In the genomic region with DNA sequence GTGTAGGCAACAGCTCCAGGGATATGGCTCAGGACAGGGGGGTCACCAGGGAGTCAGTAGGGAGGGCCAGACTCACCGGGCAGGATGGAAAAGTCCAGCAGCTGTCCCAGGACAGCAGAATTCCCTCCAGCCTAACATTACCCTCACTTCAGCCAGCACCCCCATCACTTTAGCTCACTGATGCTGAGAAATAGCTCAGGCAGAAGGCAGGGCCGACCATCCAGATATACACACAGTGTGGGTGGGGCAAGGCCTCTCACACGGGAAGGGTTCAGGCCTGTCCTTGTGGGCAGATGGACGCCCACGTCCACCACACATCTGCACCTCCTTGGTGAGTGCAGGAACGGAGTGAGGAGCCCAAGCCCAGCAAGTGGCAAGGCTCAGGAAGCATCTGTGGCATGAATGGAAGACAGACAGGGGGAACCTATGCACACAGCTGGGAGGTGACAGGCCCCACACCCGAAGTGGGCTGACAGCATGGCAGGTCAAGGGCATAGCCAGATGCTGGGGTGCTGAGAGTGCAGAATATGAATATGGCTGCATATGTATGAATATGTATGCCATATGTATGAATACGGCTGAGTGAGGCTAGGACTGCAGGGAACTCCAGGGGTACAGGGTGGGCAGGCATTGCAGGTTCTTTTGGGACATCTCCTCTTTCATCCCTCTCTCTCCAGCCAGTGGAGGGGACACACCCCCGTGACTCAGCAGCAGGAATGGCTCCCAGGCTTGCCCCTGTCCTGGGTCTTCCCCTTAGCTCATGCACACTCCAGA, we compare ENCODE assay signal across 15 cellular contexts. TPM values are rescaled to one million over a fixed set of nuclear protein-coding genes. Genes with fewer than 3 reads are reported as not detected.
DNase-seq lines count a peak whose midpoint lies in the region; ATAC-seq, FAIRE-seq and TF ChIP-seq lines count a peak whose summit lies in the region.
"Had no signal": no experiment of that assay in that cellular context is flagged by ENCODE, and none has a peak within 500 bp of the region (broad histone marks: within the 10 kb centered on the region; RNA-seq: fewer than 3 reads in every experiment).

No MANE protein-coding gene starts in this region.

- no peak overlapping the region for H3K27ac ChIP-seq in H1 (ENCODE audit: low read depth, low read length)
- H3K27ac ChIP-seq: epithelial cell of prostate, KMS-11 had no signal

- H2BK15ac ChIP-seq in H1 (ENCODE audit: low read length), result 0 out of 2 replicates have a peak overlapping the region, but pooled peaks have one; percentile 19

- H4K5ac ChIP-seq in H1 (ENCODE audit: insufficient read length, low read depth, low read length), result no peak overlapping the region

- peaks cover 31% of the 10 kb centered on the region for H3K79me1 ChIP-seq in H1 (ENCODE audit: low read depth, low read length)

- H2BK12ac ChIP-seq in H1 (ENCODE audit: low read depth, low read length), result no peak overlapping the region

- H4K91ac ChIP-seq in H1 (replicated peaks; ENCODE audit: insufficient read length, low read length), result no peak overlapping the region

- no peak overlapping the region for H3K4me3 ChIP-seq in H1 (ENCODE audit: extremely low read depth in 1 of 4, insufficient read depth in 2 of 4, low read depth in 3 of 4, low read length in 4 of 4)
- H3K4me3 ChIP-seq: adrenal gland had no signal

- H2BK120ac ChIP-seq in H1 (replicated peaks; ENCODE audit: low read depth, low read length), result no peak overlapping the region

- in situ Hi-C loops in GM13976 (cut with MboI; ENCODE audit: low sequenced_read_pairs, unreplicated experiment), result no loop called here

- H3K36me3 ChIP-seq in H1 (ENCODE audit: control insufficient read depth in 2 of 4, insufficient read depth in 4 of 4, low read length in 3 of 4), result no peaks in the 10 kb centered on the region
- H3K36me3 ChIP-seq: adrenal gland had no signal

- H3K56ac ChIP-seq in H1 (replicated peaks; ENCODE audit: insufficient read length, low read depth, low read length), result no peak overlapping the region

- no peaks in the 10 kb centered on the region for H3K9me3 ChIP-seq in H1 (ENCODE audit: insufficient read depth in 2 of 2, low read depth in 1 of 2, low read length in 1 of 2)
- H3K9me3 ChIP-seq: adrenal gland had no signal

- H3K36me3 Mint-ChIP-seq in HFFc6 (ENCODE audit: low read depth), result peaks cover 2% of the 10 kb centered on the region; the same call in 1 of the 2 replicates
- peaks cover 0 to 4% (median 2%) of the 10 kb centered on the region in 3 donors for H3K36me3 Mint-ChIP-seq in naive thymus-derived CD8-positive, alpha-beta T cell

- no peak overlapping the region for H3K23ac ChIP-seq in H1 (ENCODE audit: insufficient read length)

- CTCF ChIA-PET in H1 (lab: Charles Lee; ENCODE audit: partially characterized antibody), result interaction anchor here (1.0 to 2.0 kb wide), 6 partner anchors 10 to 96 kb away, joined by 3 to 7 read pairs (median 4); a partner anchor contains a TSS

- no peak overlapping the region for H4K8ac ChIP-seq in H1 (ENCODE audit: extremely low read depth, insufficient read depth, low read length)

- H3K9me3 Mint-ChIP-seq in HFFc6, result no peaks in the 10 kb centered on the region
- H3K9me3 Mint-ChIP-seq in naive thymus-derived CD8-positive, alpha-beta T cell, result peaks cover 0 to 5% (median 0%) of the 10 kb centered on the region in 9 donors
- H3K9me3 Mint-ChIP-seq: activated CD8-positive, alpha-beta T cell treated with anti-CD3 and anti-CD28 coated beads for 36 hours; T-cell had no signal

- POLR2A ChIA-PET in H1 (lab: Charles Lee; ENCODE audit: partially characterized antibody), result no interaction called here
- POLR2A ChIA-PET in naive thymus-derived CD8-positive, alpha-beta T cell (lab: Charles Lee), result interaction anchor here (0.5 kb wide), 1 partner anchor 105 kb away, joined by 4 read pairs; no protein-coding TSS in a partner anchor

- H2BK20ac ChIP-seq in H1 (ENCODE audit: low read length), result no peak overlapping the region

- no peak for TF ChIP-seq CTCF in HFFc6 (IDR thresholded peaks at IDR 0.05)
- TF ChIP-seq CTCF in H1 (IDR thresholded peaks at IDR 0.05; ENCODE audit: control extremely low read depth in 1 of 3, insufficient read depth in 1 of 3, low read depth in 1 of 3, low read length in 3 of 3), result no peak
- no peak for TF ChIP-seq CTCF in GM13976 (IDR thresholded peaks at IDR 0.05; ENCODE audit: borderline replicate concordance, control extremely low read depth, extremely low read depth, insufficient read depth, missing control alignments)

- no peak overlapping the region for H2AK5ac ChIP-seq in H1 (ENCODE audit: low read depth, low read length)

- no peak for TF ChIP-seq RAD21 in H1 (IDR thresholded peaks at IDR 0.05 in 1 of 2, conservative IDR thresholded peaks at IDR 0.05 in 1 of 2; ENCODE audit: low read depth in 2 of 2, low read length in 2 of 2)

- no peak overlapping the region for H3K14ac ChIP-seq in H1 (ENCODE audit: insufficient read length)

- no peak for TF ChIP-seq POLR2A in H1 (IDR thresholded peaks at IDR 0.05; ENCODE audit: control extremely low read depth in 1 of 2, low read depth in 2 of 2, low read length in 2 of 2)

- no peak for FAIRE-seq in H1 (lab: Jason Lieb, UNC)
- FAIRE-seq: islet of Langerhans had no signal

- DNase-seq in AG08395 (ENCODE audit: low spot score) (peak; percentile 62), HFFc6 (no peak), H1 (ENCODE audit: low read depth in 1 of 2, low spot score in 2 of 2) (no peak), GM13976 (ENCODE audit: low spot score) (no peak)
- peak in 1 of 10 donors; percentile 45 for DNase-seq in naive thymus-derived CD8-positive, alpha-beta T cell
- no peak for DNase-seq in activated CD4-positive, CD25-positive, alpha-beta regulatory T cell treated with anti-CD3 and anti-CD28 coated beads, Interleukin-2, amount 50 U/mL, for 72 hours
- DNase-seq: activated CD8-positive, alpha-beta T cell treated with anti-CD3 and anti-CD28 coated beads for 36 hours; NCI-H2227 treated with DMSO at 0.1 percent for 48 hours; T-cell had no signal

- no peak overlapping the region for H3K9ac ChIP-seq in H1 (replicated peaks in 1 of 4; ENCODE audit: extremely low read depth in 1 of 4, low read depth in 3 of 4, low read length in 3 of 4)
- H3K9ac ChIP-seq: KMS-11 had no signal

- no peak overlapping the region; the same call in 1 of the 2 replicates for H3K4me3 Mint-ChIP-seq in HFFc6
- peak overlapping the region in 1 of 10 donors; percentile 20 for H3K4me3 Mint-ChIP-seq in naive thymus-derived CD8-positive, alpha-beta T cell
- H3K4me3 Mint-ChIP-seq: activated CD8-positive, alpha-beta T cell treated with anti-CD3 and anti-CD28 coated beads for 36 hours; T-cell had no signal

- H3K18ac ChIP-seq in H1 (ENCODE audit: extremely low read depth, low read length), result no peak overlapping the region

- no peak overlapping the region for H2BK5ac ChIP-seq in H1 (ENCODE audit: low read depth, low read length)

- H3K4me1 Mint-ChIP-seq in HFFc6 (ENCODE audit: low read depth), result peaks cover 35% of the 10 kb centered on the region
- peaks cover 38 to 86% (median 81%) of the 10 kb centered on the region in 4 donors for H3K4me1 Mint-ChIP-seq in naive thymus-derived CD8-positive, alpha-beta T cell

- H4K20me1 ChIP-seq in H1 (replicated peaks in 1 of 2; ENCODE audit: control insufficient read depth in 1 of 2, insufficient read depth in 2 of 2, low read length in 2 of 2), result peaks cover 7 to 26% of the 10 kb centered on the region in 2 experiments

- no peak overlapping the region for H2AFZ ChIP-seq in H1 (ENCODE audit: low read length)

- peaks cover 0 to 10% (median 3%) of the 10 kb centered on the region in 4 experiments; a peak in 6 of 7 replicates for H3K4me1 ChIP-seq in H1 (replicated peaks in 1 of 4; ENCODE audit: control insufficient read depth in 3 of 4, insufficient read depth in 4 of 4, low read length in 3 of 4)

- peaks cover 1% of the 10 kb centered on the region for H3K27me3 Mint-ChIP-seq in HFFc6 (ENCODE audit: insufficient read depth)
- no peaks in the 10 kb centered on the region for H3K27me3 Mint-ChIP-seq in naive thymus-derived CD8-positive, alpha-beta T cell
- H3K27me3 Mint-ChIP-seq: activated CD8-positive, alpha-beta T cell treated with anti-CD3 and anti-CD28 coated beads for 36 hours; T-cell had no signal

- no peaks in the 10 kb centered on the region for H3K27me3 ChIP-seq in H1 (replicated peaks in 1 of 4; ENCODE audit: control insufficient read depth in 3 of 4, extremely low read depth in 1 of 4, insufficient read depth in 3 of 4, low read length in 3 of 4)
- H3K27me3 ChIP-seq: adrenal gland had no signal

- peaks cover 6 to 93% of the 10 kb centered on the region in 2 experiments for H3K79me2 ChIP-seq in H1 (ENCODE audit: control insufficient read depth in 1 of 2, insufficient read depth in 2 of 2, low read length in 2 of 2)

- peak overlapping the region; percentile 61 for H3K27ac Mint-ChIP-seq in HFFc6
- H3K27ac Mint-ChIP-seq in naive thymus-derived CD8-positive, alpha-beta T cell, result peak overlapping the region in 7 of 10 donors; percentile 6 to 72 (median 23)
- H3K27ac Mint-ChIP-seq: activated CD8-positive, alpha-beta T cell treated with anti-CD3 and anti-CD28 coated beads for 36 hours had no signal

- no peak for TF ChIP-seq EP300 in H1 (IDR thresholded peaks at IDR 0.05; ENCODE audit: borderline replicate concordance in 1 of 2, low read depth in 2 of 2, low read length in 2 of 2)

- no peak overlapping the region for H3K4ac ChIP-seq in H1 (replicated peaks; ENCODE audit: insufficient read length, low read depth, low read length)

- WGBS in H1 (ENCODE audit: extremely low coverage in 1 of 2, insufficient coverage in 1 of 2, insufficient read length in 1 of 2, insufficient replicate concordance in 2 of 2, low coverage in 1 of 2, low lambda C conversion rate in 2 of 2, missing lambda C conversion rate in 1 of 2), 2 experiments, result 81% methylated on average over 9 of the region's 9 CpGs; no CpG with 5 or more reads in 1 of the 2 experiments

- H3K4me2 ChIP-seq in H1 (ENCODE audit: insufficient read depth in 1 of 2, low read depth in 2 of 2, low read length in 2 of 2), result no peak overlapping the region
- H3K4me2 ChIP-seq: KMS-11 had no signal

- H3K23me2 ChIP-seq in H1 (ENCODE audit: low read depth, low read length), result no peaks in the 10 kb centered on the region

- ATAC-seq in naive thymus-derived CD8-positive, alpha-beta T cell, result no peak
- ATAC-seq in GM18519 (IDR thresholded peaks at IDR 0.05; ENCODE audit: low FRiP score, unreplicated experiment) (no peak), GM21423 (IDR thresholded peaks at IDR 0.05; ENCODE audit: unreplicated experiment) (no peak)
- ATAC-seq: activated CD8-positive, alpha-beta T cell treated with anti-CD3 and anti-CD28 coated beads for 36 hours; T-cell had no signal

RNA-seq across cellular contexts. Expression of a gene that starts 17.0 kb away (rescaled TPM):
- total RNA-seq in HFFc6 (2021; fragmentation: NEBNext Ultra II Directional; extraction: Animal tissue kit (Norgen Biotek cat#: 25700)), result 10 to 100 TPM; 32.4 to 38.6 (median 36.1) TPM
- total RNA-seq in H1 (2021; fragmentation: NEBNext Ultra II Directional; extraction: Animal tissue kit (Norgen Biotek cat#: 25700)), result 22.8 and 22.9 TPM in 2 replicates
- 6.6 and 9.7 TPM in 2 replicates for polyA plus RNA-seq in H1 (2011; rRNA removed)
- polyA plus RNA-seq in H1 (2011; cell fraction: cytosol; rRNA removed), result 6.7 TPM
- 9.6 TPM for polyA plus RNA-seq in H1 (2011; cell fraction: nucleus; rRNA removed)
- 11.7 to 13.9 TPM (median 12.5 TPM) in 4 replicates for polyA plus RNA-seq in H1 (2012, experiment 1 of 2)
- polyA plus RNA-seq in H1 (2012, experiment 2 of 2), result 4.3 TPM
- polyA plus RNA-seq in H1 (2013, experiment 1 of 2), result 12.0 TPM
- 12.8 TPM for polyA plus RNA-seq in H1 (2013, experiment 2 of 2)
- polyA minus RNA-seq in H1 (2011; rRNA and poly(A)+ RNA removed), result 12.8 and 13.2 TPM in 2 replicates
- polyA minus RNA-seq in H1 (2011; cell fraction: cytosol; rRNA and poly(A)+ RNA removed), result 10.7 TPM
- 14.0 TPM for polyA minus RNA-seq in H1 (2011; cell fraction: nucleus; rRNA and poly(A)+ RNA removed)
- 10 to 100 TPM; 28.3 to 29.1 TPM for total RNA-seq in naive thymus-derived CD8-positive, alpha-beta T cell
- 10 to 100 TPM in 2 of 3 donors, 1 to 10 TPM in 1; 5.9 to 20.1 (median 10.1) TPM for polyA plus RNA-seq in naive thymus-derived CD8-positive, alpha-beta T cell
